In the genomic region with DNA sequence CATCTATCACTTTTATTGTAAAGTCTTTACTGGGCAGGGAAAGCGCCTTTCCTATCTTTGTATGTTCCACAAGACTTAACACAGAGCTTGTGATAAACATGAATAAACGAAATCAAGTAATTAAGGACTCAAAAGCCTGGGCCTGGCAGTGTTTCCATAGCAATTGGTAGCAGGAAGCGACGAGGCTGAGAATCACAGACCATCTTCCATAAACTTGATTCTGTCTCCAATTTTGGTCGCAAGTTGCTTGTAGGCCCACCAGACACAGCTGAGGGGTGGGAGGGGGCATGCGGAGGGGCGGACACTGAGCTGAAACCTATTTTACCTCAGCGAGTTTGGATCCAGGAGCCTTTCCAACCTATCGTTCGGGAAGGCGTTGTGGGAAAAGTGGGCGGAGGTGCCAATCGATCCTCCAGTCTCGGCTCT, we compare ENCODE assay signal across 2 cellular contexts.
TF ChIP-seq lines count a peak whose summit lies in the region.

No MANE protein-coding gene starts in this region.

TF ChIP-seq in GM12878, 131 proteins besides CTCF, POLR2A, EP300 and RAD21:
- 0 out of 2 replicates have a peak, but pooled peaks have one; percentile 4 for TF ChIP-seq TCF12 (IDR thresholded peaks at IDR 0.05; ENCODE audit: low read depth, low read length)
- no peak for TF ChIP-seq BMI1 (IDR thresholded peaks at IDR 0.05; ENCODE audit: borderline replicate concordance)
- no peak for TF ChIP-seq PML (IDR thresholded peaks at IDR 0.05; ENCODE audit: low read length)
- TF ChIP-seq ZSCAN29 (IDR thresholded peaks at IDR 0.05), result no peak
- TF ChIP-seq RCOR1 (conservative IDR thresholded peaks at IDR 0.05; ENCODE audit: low read depth, low read length), result no peak
- TF ChIP-seq PAX5 (IDR thresholded peaks at IDR 0.05; ENCODE audit: borderline replicate concordance, low read depth, low read length), result no peak
- no peak for TF ChIP-seq SUZ12 (IDR thresholded peaks at IDR 0.05; ENCODE audit: unreplicated experiment)
- TF ChIP-seq ZBTB11 (CRISPR knock-in tag; IDR thresholded peaks at IDR 0.05), result no peak

TF ChIP-seq in HEK293T, 16 proteins besides CTCF, POLR2A, EP300 and RAD21:
- TF ChIP-seq SUZ12 (IDR thresholded peaks at IDR 0.05), result no peak
- TF ChIP-seq SP1 (IDR thresholded peaks at IDR 0.05), result no peak
- no peak for TF ChIP-seq ARNT (IDR thresholded peaks at IDR 0.05)
- TF ChIP-seq ELF4 (IDR thresholded peaks at IDR 0.05), result no peak
- no peak for TF ChIP-seq BHLHE40 (IDR thresholded peaks at IDR 0.05; ENCODE audit: borderline replicate concordance)
- TF ChIP-seq ZNF384 (IDR thresholded peaks at IDR 0.05), result no peak
TF ChIP-seq in HEK293T: peak in this region for 0.
